Comparison of ENCODE assay signal across 1 cellular context in the genomic region with DNA sequence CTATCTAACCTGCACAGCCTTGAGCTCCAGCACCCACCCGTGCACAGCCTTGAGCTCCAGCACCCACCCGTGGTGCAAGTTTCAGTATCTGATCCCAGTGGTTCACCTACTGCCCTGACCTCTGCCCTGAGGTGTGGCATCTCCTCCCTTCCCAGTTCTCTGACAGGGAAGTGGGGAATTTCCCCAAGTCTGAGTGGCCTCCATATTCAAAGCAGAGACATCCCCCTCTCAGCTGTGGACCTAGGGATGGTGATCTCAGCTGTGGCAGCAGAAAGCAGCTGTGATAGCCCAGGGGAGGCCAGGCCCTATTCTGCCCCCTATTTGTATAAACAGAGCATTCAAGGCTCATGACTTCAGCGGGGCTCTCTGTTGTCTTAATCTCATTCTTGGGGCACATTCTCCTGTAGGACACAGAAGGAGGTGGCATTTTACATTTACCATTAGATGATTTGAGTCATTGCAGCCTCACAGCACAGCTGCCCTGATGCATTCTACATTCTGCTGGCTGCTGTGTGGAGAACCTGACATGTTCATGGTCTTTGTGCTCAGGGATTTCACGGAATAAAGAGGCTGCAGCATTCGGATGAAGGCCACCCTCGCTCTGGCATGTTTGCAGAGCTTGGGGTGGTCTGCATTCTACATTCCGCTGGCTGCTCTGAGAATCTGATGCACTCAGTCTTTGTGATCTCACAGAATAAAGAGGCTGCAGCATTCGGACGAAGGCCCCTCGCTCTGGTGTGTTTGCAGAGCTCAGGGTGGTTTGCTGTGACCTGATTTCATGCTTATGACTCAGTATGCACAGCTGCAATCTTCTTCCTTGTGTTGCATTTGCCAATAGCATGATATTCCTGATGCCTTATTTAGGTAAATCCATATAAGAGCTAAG.
TF ChIP-seq lines count a peak whose summit lies in the region.

No MANE protein-coding gene starts in this region.

TF ChIP-seq in GM23338, 12 proteins besides CTCF, POLR2A, EP300 and RAD21 (continued from another document):
- TF ChIP-seq, protein P1, sequence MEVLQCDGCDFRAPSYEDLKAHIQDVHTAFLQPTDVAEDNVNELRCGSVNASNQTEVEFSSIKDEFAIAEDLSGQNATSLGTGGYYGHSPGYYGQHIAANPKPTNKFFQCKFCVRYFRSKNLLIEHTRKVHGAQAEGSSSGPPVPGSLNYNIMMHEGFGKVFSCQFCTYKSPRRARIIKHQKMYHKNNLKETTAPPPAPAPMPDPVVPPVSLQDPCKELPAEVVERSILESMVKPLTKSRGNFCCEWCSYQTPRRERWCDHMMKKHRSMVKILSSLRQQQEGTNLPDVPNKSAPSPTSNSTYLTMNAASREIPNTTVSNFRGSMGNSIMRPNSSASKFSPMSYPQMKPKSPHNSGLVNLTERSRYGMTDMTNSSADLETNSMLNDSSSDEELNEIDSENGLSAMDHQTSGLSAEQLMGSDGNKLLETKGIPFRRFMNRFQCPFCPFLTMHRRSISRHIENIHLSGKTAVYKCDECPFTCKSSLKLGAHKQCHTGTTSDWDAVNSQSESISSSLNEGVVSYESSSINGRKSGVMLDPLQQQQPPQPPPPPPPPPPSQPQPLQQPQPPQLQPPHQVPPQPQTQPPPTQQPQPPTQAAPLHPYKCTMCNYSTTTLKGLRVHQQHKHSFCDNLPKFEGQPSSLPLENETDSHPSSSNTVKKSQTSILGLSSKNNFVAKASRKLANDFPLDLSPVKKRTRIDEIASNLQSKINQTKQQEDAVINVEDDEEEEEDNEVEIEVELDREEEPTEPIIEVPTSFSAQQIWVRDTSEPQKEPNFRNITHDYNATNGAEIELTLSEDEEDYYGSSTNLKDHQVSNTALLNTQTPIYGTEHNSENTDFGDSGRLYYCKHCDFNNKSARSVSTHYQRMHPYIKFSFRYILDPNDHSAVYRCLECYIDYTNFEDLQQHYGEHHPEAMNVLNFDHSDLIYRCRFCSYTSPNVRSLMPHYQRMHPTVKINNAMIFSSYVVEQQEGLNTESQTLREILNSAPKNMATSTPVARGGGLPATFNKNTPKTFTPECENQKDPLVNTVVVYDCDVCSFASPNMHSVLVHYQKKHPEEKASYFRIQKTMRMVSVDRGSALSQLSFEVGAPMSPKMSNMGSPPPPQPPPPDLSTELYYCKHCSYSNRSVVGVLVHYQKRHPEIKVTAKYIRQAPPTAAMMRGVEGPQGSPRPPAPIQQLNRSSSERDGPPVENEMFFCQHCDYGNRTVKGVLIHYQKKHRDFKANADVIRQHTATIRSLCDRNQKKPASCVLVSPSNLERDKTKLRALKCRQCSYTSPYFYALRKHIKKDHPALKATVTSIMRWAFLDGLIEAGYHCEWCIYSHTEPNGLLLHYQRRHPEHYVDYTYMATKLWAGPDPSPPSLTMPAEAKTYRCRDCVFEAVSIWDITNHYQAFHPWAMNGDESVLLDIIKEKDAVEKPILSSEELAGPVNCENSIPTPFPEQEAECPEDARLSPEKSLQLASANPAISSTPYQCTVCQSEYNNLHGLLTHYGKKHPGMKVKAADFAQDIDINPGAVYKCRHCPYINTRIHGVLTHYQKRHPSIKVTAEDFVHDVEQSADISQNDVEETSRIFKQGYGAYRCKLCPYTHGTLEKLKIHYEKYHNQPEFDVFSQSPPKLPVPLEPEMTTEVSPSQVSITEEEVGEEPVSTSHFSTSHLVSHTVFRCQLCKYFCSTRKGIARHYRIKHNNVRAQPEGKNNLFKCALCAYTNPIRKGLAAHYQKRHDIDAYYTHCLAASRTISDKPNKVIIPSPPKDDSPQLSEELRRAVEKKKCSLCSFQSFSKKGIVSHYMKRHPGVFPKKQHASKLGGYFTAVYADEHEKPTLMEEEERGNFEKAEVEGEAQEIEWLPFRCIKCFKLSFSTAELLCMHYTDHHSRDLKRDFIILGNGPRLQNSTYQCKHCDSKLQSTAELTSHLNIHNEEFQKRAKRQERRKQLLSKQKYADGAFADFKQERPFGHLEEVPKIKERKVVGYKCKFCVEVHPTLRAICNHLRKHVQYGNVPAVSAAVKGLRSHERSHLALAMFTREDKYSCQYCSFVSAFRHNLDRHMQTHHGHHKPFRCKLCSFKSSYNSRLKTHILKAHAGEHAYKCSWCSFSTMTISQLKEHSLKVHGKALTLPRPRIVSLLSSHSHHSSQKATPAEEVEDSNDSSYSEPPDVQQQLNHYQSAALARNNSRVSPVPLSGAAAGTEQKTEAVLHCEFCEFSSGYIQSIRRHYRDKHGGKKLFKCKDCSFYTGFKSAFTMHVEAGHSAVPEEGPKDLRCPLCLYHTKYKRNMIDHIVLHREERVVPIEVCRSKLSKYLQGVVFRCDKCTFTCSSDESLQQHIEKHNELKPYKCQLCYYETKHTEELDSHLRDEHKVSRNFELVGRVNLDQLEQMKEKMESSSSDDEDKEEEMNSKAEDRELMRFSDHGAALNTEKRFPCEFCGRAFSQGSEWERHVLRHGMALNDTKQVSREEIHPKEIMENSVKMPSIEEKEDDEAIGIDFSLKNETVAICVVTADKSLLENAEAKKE (CRISPR knock-in tag; IDR thresholded peaks at IDR 0.05), result no peak
- TF ChIP-seq, protein P2, sequence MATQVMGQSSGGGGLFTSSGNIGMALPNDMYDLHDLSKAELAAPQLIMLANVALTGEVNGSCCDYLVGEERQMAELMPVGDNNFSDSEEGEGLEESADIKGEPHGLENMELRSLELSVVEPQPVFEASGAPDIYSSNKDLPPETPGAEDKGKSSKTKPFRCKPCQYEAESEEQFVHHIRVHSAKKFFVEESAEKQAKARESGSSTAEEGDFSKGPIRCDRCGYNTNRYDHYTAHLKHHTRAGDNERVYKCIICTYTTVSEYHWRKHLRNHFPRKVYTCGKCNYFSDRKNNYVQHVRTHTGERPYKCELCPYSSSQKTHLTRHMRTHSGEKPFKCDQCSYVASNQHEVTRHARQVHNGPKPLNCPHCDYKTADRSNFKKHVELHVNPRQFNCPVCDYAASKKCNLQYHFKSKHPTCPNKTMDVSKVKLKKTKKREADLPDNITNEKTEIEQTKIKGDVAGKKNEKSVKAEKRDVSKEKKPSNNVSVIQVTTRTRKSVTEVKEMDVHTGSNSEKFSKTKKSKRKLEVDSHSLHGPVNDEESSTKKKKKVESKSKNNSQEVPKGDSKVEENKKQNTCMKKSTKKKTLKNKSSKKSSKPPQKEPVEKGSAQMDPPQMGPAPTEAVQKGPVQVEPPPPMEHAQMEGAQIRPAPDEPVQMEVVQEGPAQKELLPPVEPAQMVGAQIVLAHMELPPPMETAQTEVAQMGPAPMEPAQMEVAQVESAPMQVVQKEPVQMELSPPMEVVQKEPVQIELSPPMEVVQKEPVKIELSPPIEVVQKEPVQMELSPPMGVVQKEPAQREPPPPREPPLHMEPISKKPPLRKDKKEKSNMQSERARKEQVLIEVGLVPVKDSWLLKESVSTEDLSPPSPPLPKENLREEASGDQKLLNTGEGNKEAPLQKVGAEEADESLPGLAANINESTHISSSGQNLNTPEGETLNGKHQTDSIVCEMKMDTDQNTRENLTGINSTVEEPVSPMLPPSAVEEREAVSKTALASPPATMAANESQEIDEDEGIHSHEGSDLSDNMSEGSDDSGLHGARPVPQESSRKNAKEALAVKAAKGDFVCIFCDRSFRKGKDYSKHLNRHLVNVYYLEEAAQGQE (IDR thresholded peaks at IDR 0.05; ENCODE audit: unreplicated experiment), result no peak
- TF ChIP-seq ETS1 (IDR thresholded peaks at IDR 0.05) (no peak), JUNB (IDR thresholded peaks at IDR 0.05; ENCODE audit: unreplicated experiment) (no peak), EZH2 (IDR thresholded peaks at IDR 0.05; ENCODE audit: low read depth, unreplicated experiment) (no peak), ZNF331 (CRISPR knock-in tag; IDR thresholded peaks at IDR 0.05; ENCODE audit: low read depth) (no peak), ZNF114 (CRISPR knock-in tag; IDR thresholded peaks at IDR 0.05) (no peak), EZH2phosphoT487 (IDR thresholded peaks at IDR 0.05; ENCODE audit: unreplicated experiment) (no peak), STAT1 (IDR thresholded peaks at IDR 0.05; ENCODE audit: unreplicated experiment) (no peak), POLR2AphosphoS5 (IDR thresholded peaks at IDR 0.05; ENCODE audit: low read depth) (no peak), CREB1 (CRISPR knock-in tag; IDR thresholded peaks at IDR 0.05; ENCODE audit: low read depth) (no peak)
